Comparison of ENCODE assay signal across 1 cellular context in the genomic region with DNA sequence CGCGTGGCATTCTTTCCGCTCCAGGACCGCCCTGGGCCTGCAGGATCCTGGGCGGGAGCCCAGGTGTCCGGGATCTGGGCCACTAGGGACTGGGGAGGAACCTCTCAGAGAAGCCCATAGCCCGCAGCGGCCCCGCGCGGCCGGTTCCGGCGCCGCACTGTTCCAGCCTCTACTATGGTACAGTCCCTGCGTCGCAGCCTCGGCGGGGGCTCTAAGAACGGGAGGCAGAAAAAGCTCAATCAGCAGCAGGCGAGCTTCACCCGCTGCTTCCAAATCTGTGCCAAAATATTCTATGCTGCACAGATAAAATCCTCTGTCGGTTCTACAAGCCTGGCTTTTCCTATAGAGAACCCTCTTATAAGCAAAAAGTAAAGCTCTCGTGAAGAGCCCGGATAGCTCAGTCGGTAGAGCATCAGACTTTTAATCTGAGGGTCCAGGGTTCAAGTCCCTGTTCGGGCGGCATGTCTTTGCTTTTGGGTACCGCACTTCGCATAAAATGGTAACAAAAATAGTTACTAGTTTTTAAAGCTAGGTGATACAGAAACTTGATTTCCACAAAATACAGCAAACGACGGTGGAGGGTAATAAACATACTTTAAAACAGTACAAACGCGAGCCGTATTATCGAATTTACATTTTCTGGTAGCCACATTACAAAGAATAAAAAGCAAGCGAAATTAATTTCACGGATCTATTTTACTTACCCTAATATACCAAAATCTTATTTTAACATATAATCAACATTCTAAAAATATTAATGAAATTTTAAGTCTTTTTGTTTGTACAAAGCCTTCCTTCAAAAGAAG.
TF ChIP-seq lines count a peak whose summit lies in the region.

No MANE protein-coding gene starts in this region.

TF ChIP-seq in IMR-90, 13 proteins besides CTCF, POLR2A, EP300 and RAD21 (continued from another document):
- TF ChIP-seq BHLHE40 (IDR thresholded peaks at IDR 0.05; ENCODE audit: low read depth, low read length), result peak; percentile 15; the same call in 1 of the 2 replicates
